ENCODE assay signal across 13 cellular contexts in the genomic region with DNA sequence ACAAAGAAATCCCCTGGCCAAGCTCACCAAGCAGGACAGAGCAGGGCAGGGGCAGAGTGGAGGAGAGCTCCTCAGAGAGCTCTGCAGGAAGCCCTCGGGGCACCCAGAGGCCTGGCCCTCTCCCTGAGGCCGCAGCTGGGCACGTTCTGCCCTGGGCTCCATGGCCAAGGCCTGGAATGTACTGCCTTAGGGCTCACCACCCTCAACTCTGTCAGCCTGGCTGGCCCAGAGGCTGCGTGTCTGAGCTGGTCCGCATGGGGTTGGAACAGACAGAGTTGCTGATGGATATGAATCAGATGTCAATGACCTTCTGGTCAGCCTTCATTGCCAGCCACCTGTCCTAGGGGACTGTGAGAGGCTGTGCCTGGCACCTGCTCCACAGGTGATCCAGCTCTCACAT. TPM values are rescaled to one million over a fixed set of nuclear protein-coding genes. Genes with fewer than 3 reads are reported as not detected.
DNase-seq lines count a peak whose midpoint lies in the region; ATAC-seq and TF ChIP-seq lines count a peak whose summit lies in the region.
"Had no signal": no experiment of that assay in that cellular context is flagged by ENCODE, and none has a peak within 500 bp of the region (broad histone marks: within the 10 kb centered on the region; RNA-seq: fewer than 3 reads in every experiment).

No MANE protein-coding gene starts in this region.

- H4K20me1 ChIP-seq in GM23248 (ENCODE audit: insufficient read depth), result no peaks in the 10 kb centered on the region

- intact Hi-C loops in left ventricle myocardium inferior (cut with micrococcal nuclease), result no loop called here

- no peak overlapping the region for H3K23ac ChIP-seq in trophoblast cell (ENCODE audit: low read length)

- in situ Hi-C loops in GM23248 (cut with MboI), result no loop called here

- no peak overlapping the region for H4K12ac ChIP-seq in trophoblast cell (ENCODE audit: low read depth, low read length)

- H3K4me2 ChIP-seq in GM23248 (ENCODE audit: unreplicated experiment) (no peak overlapping the region), trophoblast cell (ENCODE audit: low read length) (no peak overlapping the region)

- H3K18ac ChIP-seq in trophoblast cell (ENCODE audit: low read length), result no peak overlapping the region

- no peak overlapping the region for H2BK12ac ChIP-seq in trophoblast cell (ENCODE audit: low read length)

- H3K27ac ChIP-seq in GM23248, result no peak overlapping the region
- peak overlapping the region; percentile 39 for H3K27ac ChIP-seq in left ventricle myocardium inferior (replicated peaks)
- H3K27ac ChIP-seq in trophoblast cell (ENCODE audit: low read depth, low read length), result no peak overlapping the region

- no peak overlapping the region for H2AK5ac ChIP-seq in trophoblast cell (ENCODE audit: low read length)

- H3K9me2 ChIP-seq in GM23248 (ENCODE audit: insufficient read depth), result no peaks in the 10 kb centered on the region

- H4K91ac ChIP-seq in trophoblast cell (ENCODE audit: low read depth, low read length), result no peak overlapping the region

- ATAC-seq in GM18511 (IDR thresholded peaks at IDR 0.05; ENCODE audit: unreplicated experiment) (no peak), HG02885 (IDR thresholded peaks at IDR 0.05; ENCODE audit: poor library complexity, unreplicated experiment) (no peak)

- H3K36me3 ChIP-seq in GM23248 (ENCODE audit: low read depth) (no peaks in the 10 kb centered on the region), left ventricle myocardium inferior (no peaks in the 10 kb centered on the region), trophoblast cell (ENCODE audit: control insufficient read depth in 1 of 2, insufficient read depth in 2 of 2, low read length in 2 of 2) (no peaks in the 10 kb centered on the region)

- no peak overlapping the region for H2BK5ac ChIP-seq in trophoblast cell (ENCODE audit: low read depth, low read length, poor library complexity)

- 70 to 73% methylated on average over 5 of the region's 5 CpGs for WGBS in GM23248 (ENCODE audit: low coverage in 1 of 2, low lambda C conversion rate in 2 of 2, missing lambda C conversion rate in 2 of 2), 2 experiments
- WGBS in trophoblast cell (ENCODE audit: extremely low coverage, insufficient coverage, insufficient read length), result no CpG with 5 or more reads among the region's 5 CpGs

- H2AFZ ChIP-seq in GM23248, result no peak overlapping the region
- no peak overlapping the region for H2AFZ ChIP-seq in trophoblast cell (ENCODE audit: insufficient read depth, low read length, poor library complexity)

- H3K9me3 ChIP-seq in GM23248 (ENCODE audit: low read depth) (no peaks in the 10 kb centered on the region), left ventricle myocardium inferior (replicated peaks) (no peaks in the 10 kb centered on the region), trophoblast cell (ENCODE audit: insufficient read depth, low read depth, low read length) (peaks cover 2% of the 10 kb centered on the region)

- H3K4me3 ChIP-seq in GM23248 (no peak overlapping the region), left ventricle myocardium inferior (no peak overlapping the region), trophoblast cell (ENCODE audit: low read depth, low read length) (no peak overlapping the region)

- no peaks in the 10 kb centered on the region for H3K79me1 ChIP-seq in trophoblast cell (ENCODE audit: low read length)

- no peak overlapping the region for H4K8ac ChIP-seq in trophoblast cell (ENCODE audit: low read depth, low read length)

- H2BK120ac ChIP-seq in trophoblast cell (ENCODE audit: insufficient read depth, low read length, poor library complexity), result no peak overlapping the region

- H3K14ac ChIP-seq in trophoblast cell (ENCODE audit: low read length), result no peak overlapping the region

- H3K79me2 ChIP-seq in GM23248 (ENCODE audit: insufficient read depth) (no peaks in the 10 kb centered on the region), trophoblast cell (ENCODE audit: control insufficient read depth, insufficient read depth, low read length, poor library complexity) (no peaks in the 10 kb centered on the region)

- peaks cover 31% of the 10 kb centered on the region for H3K27me3 ChIP-seq in GM23248 (replicated peaks; ENCODE audit: insufficient read depth)
- H3K27me3 ChIP-seq in left ventricle myocardium inferior (ENCODE audit: low read depth), result no peaks in the 10 kb centered on the region
- H3K27me3 ChIP-seq in trophoblast cell (ENCODE audit: insufficient read depth, low read length), result no peaks in the 10 kb centered on the region

- peaks cover 8% of the 10 kb centered on the region for H3F3A ChIP-seq in GM23248 (ENCODE audit: insufficient read depth)

- H3K9ac ChIP-seq in GM23248 (no peak overlapping the region), trophoblast cell (ENCODE audit: low read length) (no peak overlapping the region)

- H3K4ac ChIP-seq in trophoblast cell (ENCODE audit: low read depth, low read length), result no peak overlapping the region

- no peak for TF ChIP-seq CTCF in left ventricle myocardium inferior (IDR thresholded peaks at IDR 0.05; ENCODE audit: borderline replicate concordance)

- DNase-seq in GM23248, result peak; percentile 37
- peak; percentile 72 for DNase-seq in SW480 (ENCODE audit: low spot score)
- no peak for DNase-seq in left ventricle myocardium inferior
- peak; percentile 32 to 33 for DNase-seq in trophoblast cell
- no peak for DNase-seq in activated CD8-positive, alpha-beta memory T cell treated with anti-CD3 and anti-CD28 coated beads, Interleukin-2, amount 50 U/mL, for 48 hours
- DNase-seq: activated CD4-positive, alpha-beta T cell treated with anti-CD3 and anti-CD28 coated beads for 48 hours; CD4-positive, alpha-beta T cell; GF-D8; NCI-H1930; SW 1271 had no signal

- H3K4me1 ChIP-seq in GM23248 (ENCODE audit: insufficient read depth) (peaks cover 18% of the 10 kb centered on the region), left ventricle myocardium inferior (peaks cover 51% of the 10 kb centered on the region), trophoblast cell (ENCODE audit: control insufficient read depth in 1 of 2, insufficient read depth in 2 of 2, low read length in 2 of 2) (peaks cover 0 to 4% of the 10 kb centered on the region in 2 experiments)

RNA-seq across cellular contexts. Expression of a gene that starts 33.3 kb away (rescaled TPM):
- 34.3 and 134 TPM in 2 replicates for total RNA-seq in GM23248 (2014; rRNA removed; shearing (Covaris generic))
- polyA plus RNA-seq in GM23248 (2016; fragmentation: Nextera tagmentation; extraction: Ambion mirVana), result 16.6 and 21.1 TPM in 2 replicates
- total RNA-seq in left ventricle myocardium inferior, result 62.9 TPM
- 25.8 and 26.8 TPM in 2 replicates for polyA plus RNA-seq in trophoblast cell (2013)

RNA-seq across cellular contexts. Expression of a gene that starts 58.0 kb away (rescaled TPM):
- total RNA-seq in GM23248 (2014; rRNA removed; shearing (Covaris generic)), result not detected in 2 replicates
- polyA plus RNA-seq in GM23248 (2016; fragmentation: Nextera tagmentation; extraction: Ambion mirVana), result not detected in 2 replicates
- 0.11 TPM for total RNA-seq in left ventricle myocardium inferior
- polyA plus RNA-seq in trophoblast cell (2013), result 0.05 and 0.14 TPM in 2 replicates
- total RNA-seq: activated T-helper 1 cell treated with anti-CD3 and anti-CD28 coated beads, Interleukin-12 subunit alpha, Interleukin-12 subunit beta, Interleukin-2, Interleukin-4 antibody, amounts not matched to agents 30 ng/mL and 10 ng/mL and 1 ng/mL, durations not matched to agents 14 hours and 24 hours and 36 hours had no signal

Comparison
In these comparisons a context has a peak if more than half of its experiments do, and no peak if none do; other contexts are left out.
1. DNase-seq: peak in GM23248 (single experiment), SW480 (single experiment) and trophoblast cell (2 of 2); none in left ventricle myocardium inferior (single experiment) and activated CD8-positive, alpha-beta memory T cell treated with anti-CD3 and anti-CD28 coated beads, Interleukin-2, amount 50 U/mL, for 48 hours (single experiment).